Comparison of ENCODE assay signal across 15 cellular contexts in the genomic region with DNA sequence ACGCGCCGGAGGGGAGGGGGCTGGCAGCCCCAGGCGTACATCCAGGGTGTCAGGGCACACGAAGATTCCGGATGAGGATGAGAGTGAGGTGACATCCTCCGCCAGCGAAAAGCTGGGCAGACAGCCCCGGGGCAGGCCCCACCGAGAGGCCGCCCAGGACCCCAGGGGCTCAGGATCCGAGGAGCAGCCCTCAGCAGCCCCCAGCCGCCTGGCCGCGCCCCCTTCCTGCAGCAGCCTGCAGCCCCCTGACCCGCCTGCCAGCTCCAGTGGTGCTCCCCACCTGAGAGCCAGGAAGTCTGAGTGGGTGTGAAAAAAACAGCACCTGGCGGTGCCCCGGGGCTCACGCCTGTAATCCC. TPM values are rescaled to one million over a fixed set of nuclear protein-coding genes. Genes with fewer than 3 reads are reported as not detected.
DNase-seq lines count a peak whose midpoint lies in the region; ATAC-seq and TF ChIP-seq lines count a peak whose summit lies in the region.
"Had no signal": no experiment of that assay in that cellular context is flagged by ENCODE, and none has a peak within 500 bp of the region (broad histone marks: within the 10 kb centered on the region; RNA-seq: fewer than 3 reads in every experiment).

No MANE protein-coding gene starts in this region.

- peak overlapping the region; percentile 95 for H2AFZ ChIP-seq in GM23338

- H4K20me1 ChIP-seq in GM23338 (replicated peaks; ENCODE audit: insufficient read depth), result no peaks in the 10 kb centered on the region

- TF ChIP-seq CTCF in AG09309 (IDR thresholded peaks at IDR 0.05; ENCODE audit: control insufficient read depth, insufficient read depth, low read depth, low read length, missing control alignments) (no peak), GM23338 (conservative IDR thresholded peaks at IDR 0.05; ENCODE audit: low read depth in 2 of 2) (no peak), sigmoid colon (IDR thresholded peaks at IDR 0.05) (no peak)

- WGBS in sigmoid colon, 2 donors, result 55 to 60% methylated on average over 19 of the region's 19 CpGs

- H3K27ac Mint-ChIP-seq in GM23338, result no peak overlapping the region
- H3K27ac Mint-ChIP-seq: activated naive CD4-positive, alpha-beta T cell treated with anti-CD3 and anti-CD28 coated beads, Interleukin-2, amount 50 U/mL, for 24 hours; CD4-positive, CD25-positive, alpha-beta regulatory T cell had no signal

- H3K79me2 ChIP-seq in GM23338 (replicated peaks; ENCODE audit: insufficient read depth), result no peaks in the 10 kb centered on the region

- H3K4me3 Mint-ChIP-seq in GM23338, result no peak overlapping the region

- peak overlapping the region; percentile 41; the same call in 1 of the 2 replicates for H3K4me3 ChIP-seq in AG09309 (ENCODE audit: control insufficient read depth, low read depth, low read length)
- H3K4me3 ChIP-seq in GM23338, result peak overlapping the region; percentile 57
- H3K4me3 ChIP-seq in effector memory CD4-positive, alpha-beta T cell (ENCODE audit: insufficient read depth, low read depth, low read length, poor library complexity, severe bottlenecking), result peak overlapping the region; percentile 49
- H3K4me3 ChIP-seq in sigmoid colon, result peak overlapping the region in 3 of 4 donors; percentile 51 to 62 (median 52)

- H3K9me3 Mint-ChIP-seq in GM23338, result peaks cover 25% of the 10 kb centered on the region
- H3K9me3 Mint-ChIP-seq: activated naive CD4-positive, alpha-beta T cell treated with anti-CD3 and anti-CD28 coated beads, Interleukin-2, amount 50 U/mL, for 24 hours had no signal

- H3K27me3 ChIP-seq in GM23338 (ENCODE audit: insufficient read depth) (peaks cover 31% of the 10 kb centered on the region), sigmoid colon (peaks cover 5 to 32% (median 19%) of the 10 kb centered on the region in 3 donors)
- peaks cover 4% of the 10 kb centered on the region for H3K27me3 ChIP-seq in effector memory CD4-positive, alpha-beta T cell (replicated peaks; ENCODE audit: control insufficient read depth, insufficient read depth, low read length, poor library complexity, severe bottlenecking)
- H3K27me3 ChIP-seq: ovary had no signal

- peak; percentile 23; the same call in 1 of the 3 replicates for ATAC-seq in GM23338
- ATAC-seq in HG02642 (IDR thresholded peaks at IDR 0.05; ENCODE audit: poor library complexity, unreplicated experiment), result no peak

- DNase-seq in AG09309 (ENCODE audit: low read depth) (no peak), GM23338 (ENCODE audit: low spot score) (peak; percentile 10), sigmoid colon (no peak), NCI-H774 (lab: John Stamatoyannopoulos, UW) (no peak), NCI-H187 (lab: John Stamatoyannopoulos, UW) (no peak)
- no peak for DNase-seq in effector memory CD4-positive, alpha-beta T cell
- DNase-seq in stimulated activated CD4-positive, alpha-beta T cell treated with anti-CD3 and anti-CD28 coated beads, Interleukin-4, amount 100 ng/mL, for 24 hours, result no peak
- DNase-seq: CD4-positive, CD25-positive, alpha-beta regulatory T cell; NCI-H2029 treated with DMSO at 0.1 percent for 48 hours; NK-92 treated with Interleukin-12 subunit alpha and Interleukin-12 subunit beta, amount 100 ng/mL, for 24 hours had no signal

- no peaks in the 10 kb centered on the region for H3K9me2 ChIP-seq in GM23338 (ENCODE audit: insufficient read depth)

- TF ChIP-seq EP300 in sigmoid colon (IDR thresholded peaks at IDR 0.05), result no peak

- no peak overlapping the region for H3K27ac ChIP-seq in GM23338 (ENCODE audit: low read depth)
- no peak overlapping the region for H3K27ac ChIP-seq in effector memory CD4-positive, alpha-beta T cell (ENCODE audit: insufficient read depth, low read length, poor library complexity, severe bottlenecking)
- no peak overlapping the region for H3K27ac ChIP-seq in sigmoid colon
- H3K27ac ChIP-seq: KMS-11, ovary had no signal

- H3K9me3 ChIP-seq in effector memory CD4-positive, alpha-beta T cell (ENCODE audit: control insufficient read depth, low read length), result no peaks in the 10 kb centered on the region
- H3K9me3 ChIP-seq in sigmoid colon, result no peaks in the 10 kb centered on the region

- H3K4me1 Mint-ChIP-seq in GM23338, result no peaks in the 10 kb centered on the region

- intact Hi-C loops in sigmoid colon (cut with DNase I), result no loop called here

- peaks cover 10% of the 10 kb centered on the region for H3K27me3 Mint-ChIP-seq in GM23338 (ENCODE audit: insufficient read depth, low read depth, poor library complexity)

- H3K4me1 ChIP-seq in GM23338 (ENCODE audit: insufficient read depth), result no peaks in the 10 kb centered on the region
- peaks cover 9% of the 10 kb centered on the region for H3K4me1 ChIP-seq in effector memory CD4-positive, alpha-beta T cell (ENCODE audit: control insufficient read depth, insufficient read depth, low read length, poor library complexity, severe bottlenecking)
- H3K4me1 ChIP-seq in sigmoid colon, result peaks cover 0 to 11% (median 10%) of the 10 kb centered on the region in 4 donors

- peaks cover 17% of the 10 kb centered on the region for H3K36me3 Mint-ChIP-seq in GM23338 (ENCODE audit: low read depth)
- H3K36me3 Mint-ChIP-seq: activated naive CD4-positive, alpha-beta T cell treated with anti-CD3 and anti-CD28 coated beads, Interleukin-2, amount 50 U/mL, for 24 hours; CD4-positive, CD25-positive, alpha-beta regulatory T cell had no signal

- TF ChIP-seq POLR2A in sigmoid colon (IDR thresholded peaks at IDR 0.05), result no peak

- H3F3A ChIP-seq in GM23338 (replicated peaks; ENCODE audit: low read depth), result no peaks in the 10 kb centered on the region

- peak overlapping the region; percentile 87 for H3K4me2 ChIP-seq in GM23338
- H3K4me2 ChIP-seq: KMS-11 had no signal

- H3K36me3 ChIP-seq in GM23338 (ENCODE audit: insufficient read depth) (no peaks in the 10 kb centered on the region), sigmoid colon (no peaks in the 10 kb centered on the region)
- H3K36me3 ChIP-seq in effector memory CD4-positive, alpha-beta T cell (ENCODE audit: control insufficient read depth, insufficient read depth, low read length), result no peaks in the 10 kb centered on the region
- H3K36me3 ChIP-seq: ovary had no signal

TF ChIP-seq in GM23338, 12 proteins besides CTCF, POLR2A, EP300 and RAD21 (continues in another document):
- TF ChIP-seq JUNB (IDR thresholded peaks at IDR 0.05; ENCODE audit: unreplicated experiment), result no peak

RNA-seq across cellular contexts. Expression of gene GJD4, which starts 3.2 kb away (rescaled TPM):
- total RNA-seq in GM23338 (2014; rRNA removed; shearing (Covaris generic)), result 0.35 TPM in 1 of 2 replicates, not detected in the other
- polyA plus RNA-seq in GM23338 (2016; fragmentation: Nextera tagmentation; extraction: Ambion mirVana) (not detected in 2 replicates), sigmoid colon (not detected)
- not detected for total RNA-seq in sigmoid colon
- total RNA-seq: CD4-positive, CD25-positive, alpha-beta regulatory T cell; H1; ovary had no signal
- polyA plus RNA-seq: CD4-positive, CD25-positive, alpha-beta regulatory T cell; H1; ovary had no signal

RNA-seq across cellular contexts. Expression of gene FZD8, which starts 33.8 kb away (rescaled TPM):
- 7.9 and 8.7 TPM in 2 replicates for total RNA-seq in GM23338 (2014; rRNA removed; shearing (Covaris generic))
- polyA plus RNA-seq in GM23338 (2016; fragmentation: Nextera tagmentation; extraction: Ambion mirVana) (0.47 and 0.99 TPM in 2 replicates), sigmoid colon (1 to 10 TPM in 2 of 3 donors, under 1 TPM in 1; 0.92 to 5.0 (median 1.2) TPM)
- total RNA-seq in sigmoid colon, result 10 to 100 TPM in 3 of 4 donors, 1 to 10 TPM in 1; 6.6 to 15.8 (median 11.7) TPM
- polyA plus RNA-seq: CD4-positive, CD25-positive, alpha-beta regulatory T cell had no signal
